Comparison of ENCODE assay signal across 17 cellular contexts in the genomic region with DNA sequence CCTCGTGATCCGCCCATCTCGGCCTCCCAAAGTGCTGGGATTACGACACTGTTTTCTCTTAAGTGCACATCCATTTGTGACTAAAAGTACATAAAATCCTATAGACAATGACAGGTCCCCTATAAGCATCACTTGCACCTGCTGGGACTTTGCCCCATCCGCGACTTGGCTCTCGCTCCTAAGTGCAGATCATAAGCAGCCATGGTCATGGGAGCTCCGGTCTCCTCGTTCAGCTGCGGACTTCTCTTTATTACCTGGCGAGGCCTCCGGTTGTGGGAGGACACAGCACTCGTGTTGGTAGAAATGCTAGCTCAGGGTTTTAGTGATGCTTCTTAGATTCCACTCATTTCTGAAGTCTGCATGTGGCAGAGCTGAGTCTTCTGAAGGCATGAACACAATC.
DNase-seq lines count a peak whose midpoint lies in the region; ATAC-seq and TF ChIP-seq lines count a peak whose summit lies in the region.
"Had no signal": no experiment of that assay in that cellular context is flagged by ENCODE, and none has a peak within 500 bp of the region (broad histone marks: within the 10 kb centered on the region; RNA-seq: fewer than 3 reads in every experiment).

No MANE protein-coding gene starts in this region.

- DNase-seq in colonic mucosa, result peak; percentile 24
- peak in 1 of 2 donors; percentile 12 for DNase-seq in left colon
- DNase-seq in osteocyte (ENCODE audit: extremely low spot score, unreplicated experiment), result no peak
- DNase-seq in right atrium auricular region (ENCODE audit: low spot score), result no peak
- DNase-seq in effector CD4-positive, alpha-beta T cell, result no peak
- no peak for DNase-seq in hypothalamus (lab: John Stamatoyannopoulos, UW)
- DNase-seq: Caco-2; CD4-positive, CD25-positive, alpha-beta regulatory T cell; CD8-positive, alpha-beta T cell; DMS153; DND-41; HFFc6 had no signal

- H3K36me3 Mint-ChIP-seq in osteocyte (ENCODE audit: unreplicated experiment), result no peaks in the 10 kb centered on the region
- H3K36me3 Mint-ChIP-seq: CD4-positive, CD25-positive, alpha-beta regulatory T cell; CD8-positive, alpha-beta T cell had no signal

- H3K36me3 ChIP-seq in colonic mucosa (no peaks in the 10 kb centered on the region), right atrium auricular region (no peaks in the 10 kb centered on the region)
- H3K36me3 ChIP-seq: BLaER1, HAP-1 had no signal

- H3K4me1 ChIP-seq in colonic mucosa, result no peaks in the 10 kb centered on the region
- H3K4me1 ChIP-seq in right atrium auricular region, result no peaks in the 10 kb centered on the region
- H3K4me1 ChIP-seq: BLaER1, Caco-2, HAP-1 had no signal

- H3K4me3 ChIP-seq in colonic mucosa, result no peak overlapping the region
- H3K4me3 ChIP-seq in right atrium auricular region, result no peak overlapping the region
- H3K4me3 ChIP-seq: BLaER1, GM23338, HAP-1 had no signal

- ATAC-seq in left colon, result peak; percentile 41
- ATAC-seq: CD8-positive, alpha-beta T cell; GM23338 had no signal

- H3K4me1 Mint-ChIP-seq in osteocyte (ENCODE audit: unreplicated experiment), result peaks cover 78% of the 10 kb centered on the region
- H3K4me1 Mint-ChIP-seq: B cell; CD4-positive, CD25-positive, alpha-beta regulatory T cell; GM23338 had no signal

- H3K27me3 Mint-ChIP-seq in osteocyte (ENCODE audit: unreplicated experiment), result no peaks in the 10 kb centered on the region
- H3K27me3 Mint-ChIP-seq: B cell had no signal

- intact Hi-C loops in colonic mucosa (cut with DNase I) (no loop called here), left colon (cut with DNase I, micrococcal nuclease) (no loop called here)

- H3K9me3 ChIP-seq in colonic mucosa (no peaks in the 10 kb centered on the region), right atrium auricular region (no peaks in the 10 kb centered on the region)
- H3K9me3 ChIP-seq: BLaER1, Caco-2 had no signal

- no peak overlapping the region for H3K9ac ChIP-seq in colonic mucosa (ENCODE audit: low read depth in 2 of 2, low read length in 2 of 2)
- H3K9ac ChIP-seq: BLaER1 had no signal

- peaks cover 3% of the 10 kb centered on the region for H3K9me3 Mint-ChIP-seq in osteocyte (ENCODE audit: unreplicated experiment)
- H3K9me3 Mint-ChIP-seq: CD8-positive, alpha-beta T cell; GM23338; HFFc6 had no signal

- no peak overlapping the region for H3K4me3 Mint-ChIP-seq in osteocyte (ENCODE audit: unreplicated experiment)
- H3K4me3 Mint-ChIP-seq: B cell; CD4-positive, CD25-positive, alpha-beta regulatory T cell; CD8-positive, alpha-beta T cell; GM23338; HFFc6 had no signal

- TF ChIP-seq CTCF in colonic mucosa (IDR thresholded peaks at IDR 0.05) (no peak), osteocyte (IDR thresholded peaks at IDR 0.05) (no peak), right atrium auricular region (IDR thresholded peaks at IDR 0.05) (no peak)

- H3K27me3 ChIP-seq in colonic mucosa (no peaks in the 10 kb centered on the region), right atrium auricular region (no peaks in the 10 kb centered on the region)
- H3K27me3 ChIP-seq: BLaER1 had no signal

- H3K27ac ChIP-seq in colonic mucosa, result no peak overlapping the region
- H3K27ac ChIP-seq in right atrium auricular region, result no peak overlapping the region
- H3K27ac ChIP-seq: BLaER1, C4-2B had no signal

- peak overlapping the region; percentile 91 for H3K27ac Mint-ChIP-seq in osteocyte (ENCODE audit: unreplicated experiment)
- H3K27ac Mint-ChIP-seq: B cell; CD4-positive, CD25-positive, alpha-beta regulatory T cell; CD8-positive, alpha-beta T cell; GM23338; HFFc6 had no signal
